In the genomic region with DNA sequence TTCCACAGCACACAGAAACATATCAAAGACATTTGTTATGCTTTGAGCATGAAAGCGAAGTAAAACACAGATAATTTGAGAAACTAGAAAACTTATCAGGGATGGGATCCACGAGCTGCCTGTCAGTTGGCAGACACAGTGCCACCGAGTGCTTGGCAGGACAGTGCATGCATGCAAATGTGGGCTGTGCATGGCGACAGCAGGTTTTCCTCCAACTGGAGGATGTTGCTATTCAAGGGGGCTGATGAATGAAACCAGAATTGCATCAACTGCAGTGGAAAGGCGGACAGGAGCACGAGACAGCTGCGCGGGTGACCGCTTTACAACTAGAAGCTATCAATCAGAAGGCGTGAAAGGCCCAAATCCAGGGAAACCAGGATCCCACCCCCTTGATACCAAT, we compare ENCODE assay signal across 4 cellular contexts.
"Had no signal": no experiment of that assay in that cellular context is flagged by ENCODE, and none has a peak within 500 bp of the region (broad histone marks: within the 10 kb centered on the region; RNA-seq: fewer than 3 reads in every experiment).

No MANE protein-coding gene starts in this region.

- H3K9me3 Mint-ChIP-seq: GM23338, H9 had no signal

- H3K27ac Mint-ChIP-seq: GM23338 had no signal

- H3K4me3 ChIP-seq: GM23338 had no signal

- DNase-seq: H9, HCEC 1CT, IMR-90 had no signal

- H3K4me3 Mint-ChIP-seq: GM23338, H9 had no signal

- ATAC-seq: GM23338 had no signal

- H3K4me1 Mint-ChIP-seq: GM23338 had no signal
